In genomic region chr4:102272318-102272717, GRCh38 we compare ENCODE assay signal across 5 cellular contexts.
"Had no signal": no experiment of that assay in that cellular context is flagged by ENCODE, and none has a peak within 500 bp of the region (broad histone marks: within the 10 kb centered on the region; RNA-seq: fewer than 3 reads in every experiment).

No MANE protein-coding gene starts in this region.

- H3K27ac ChIP-seq: HL-60 had no signal

- H3K4me3 ChIP-seq: K562 had no signal

- DNase-seq: IMR-90, KBM-7 had no signal

- ATAC-seq: HepG2, K562 had no signal
